18 cellular contexts compared by ENCODE assay signal in the genomic region with DNA sequence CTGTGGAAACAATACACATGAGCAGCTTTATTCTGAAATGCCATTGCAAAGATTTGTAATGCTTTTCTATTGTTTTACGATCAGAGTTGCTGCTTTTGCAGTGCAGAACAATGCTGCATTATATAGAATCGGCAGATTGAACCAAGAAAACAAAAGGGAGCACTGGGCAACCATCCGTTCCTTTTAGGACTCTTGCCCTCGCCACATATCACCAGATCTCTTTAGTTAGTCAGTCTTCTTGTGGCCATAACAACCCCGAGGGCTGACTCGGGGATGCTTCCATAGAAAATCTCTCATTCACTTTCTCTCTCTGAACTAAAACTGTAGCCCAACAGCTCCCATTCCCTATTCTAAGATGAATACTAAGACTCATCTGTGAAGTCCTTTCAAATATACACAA.
DNase-seq lines count a peak whose midpoint lies in the region; ATAC-seq and TF ChIP-seq lines count a peak whose summit lies in the region.
"Had no signal": no experiment of that assay in that cellular context is flagged by ENCODE, and none has a peak within 500 bp of the region (broad histone marks: within the 10 kb centered on the region; RNA-seq: fewer than 3 reads in every experiment).

No MANE protein-coding gene starts in this region.

- H3K27me3 ChIP-seq in PC-3 (ENCODE audit: low read length) (peaks cover 4% of the 10 kb centered on the region; the same call in 1 of the 2 replicates), neural progenitor cell (no peaks in the 10 kb centered on the region), SJCRH30 (0 out of 2 replicates have a peak, but pooled peaks cover 13% of the 10 kb centered on the region)
- H3K27me3 ChIP-seq: BLaER1 treated with 17β-estradiol and CSF1 and Interleukin-3, amounts not matched to agents 10 nM and 100 nM had no signal

- ATAC-seq in PC-3 (no peak), GM19351 (IDR thresholded peaks at IDR 0.05; ENCODE audit: unreplicated experiment) (no peak)

- intact Hi-C loops in PC-3 (cut with micrococcal nuclease): no loop called here

- H3K4me2 ChIP-seq in PC-3 (ENCODE audit: low read length) (no peak overlapping the region), neural progenitor cell (peak overlapping the region; percentile 54)
- H3K4me2 ChIP-seq: BLaER1 treated with 17β-estradiol and CSF1 and Interleukin-3, amounts not matched to agents 10 nM and 100 nM; PC-9 had no signal

- H3K4me1 ChIP-seq in PC-3 (ENCODE audit: insufficient read depth, low read length): no peaks in the 10 kb centered on the region
- peaks cover 13% of the 10 kb centered on the region for H3K4me1 ChIP-seq in neural progenitor cell
- no peaks in the 10 kb centered on the region for H3K4me1 ChIP-seq in SJCRH30
- H3K4me1 ChIP-seq: BLaER1 treated with 17β-estradiol and CSF1 and Interleukin-3, amounts not matched to agents 10 nM and 100 nM had no signal

- H3K9me2 ChIP-seq in PC-3 (replicated peaks; ENCODE audit: low read length): no peaks in the 10 kb centered on the region

- no TSS peak for BruUV-seq in PC-3 (replicated peaks; lab: Mats Ljungman, UMichigan)

- H3K4me3 Mint-ChIP-seq in neural progenitor cell: no peak overlapping the region

- no peaks in the 10 kb centered on the region for H3K9me3 Mint-ChIP-seq in neural progenitor cell

- DNase-seq in PC-3 (no peak), foreskin melanocyte (peak; percentile 62), neural progenitor cell (ENCODE audit: low spot score) (peak; percentile 50), kidney glomerular epithelial cell (lab: John Stamatoyannopoulos, UW) (no peak), SJCRH30 (no peak)
- no peak for DNase-seq in activated naive CD4-positive, alpha-beta T cell (lab: John Stamatoyannopoulos, UW)
- DNase-seq: DMS 273 treated with DMSO at 0.1 percent for 48 hours, HCEC 1CT, IMR-90, NCI-H1417, NCI-H1930, NCI-H2171, NCI-H446 treated with DMSO at 0.1 percent for 48 hours, NCI-H748 treated with DMSO at 0.1 percent for 48 hours, PC-9 had no signal

- H3K27ac Mint-ChIP-seq in neural progenitor cell: no peak overlapping the region

- H2AFZ ChIP-seq in PC-3 (ENCODE audit: low read length) (peak overlapping the region; percentile 11; the same call in 1 of the 2 replicates), neural progenitor cell (replicated peaks) (peak overlapping the region; percentile 52)
- H2AFZ ChIP-seq: PC-9 had no signal

- peaks cover 6% of the 10 kb centered on the region for H3K4me1 Mint-ChIP-seq in neural progenitor cell

- TF ChIP-seq CTCF in PC-3 (conservative IDR thresholded peaks at IDR 0.05; ENCODE audit: low read depth, low read length) (no peak), neural progenitor cell (IDR thresholded peaks at IDR 0.05) (no peak)

- H3K36me3 ChIP-seq in PC-3 (ENCODE audit: low read depth, low read length) (no peaks in the 10 kb centered on the region), neural progenitor cell (no peaks in the 10 kb centered on the region), SJCRH30 (no peaks in the 10 kb centered on the region)
- H3K36me3 ChIP-seq: BLaER1 treated with 17β-estradiol and CSF1 and Interleukin-3, amounts not matched to agents 10 nM and 100 nM had no signal

- H3K27me3 Mint-ChIP-seq in neural progenitor cell (ENCODE audit: insufficient read depth, low read depth): no peaks in the 10 kb centered on the region

- H4K20me1 ChIP-seq in PC-3 (ENCODE audit: low read length) (no peaks in the 10 kb centered on the region), neural progenitor cell (ENCODE audit: low read depth) (no peaks in the 10 kb centered on the region)
- H4K20me1 ChIP-seq: BLaER1 treated with 17β-estradiol and CSF1 and Interleukin-3, amounts not matched to agents 10 nM and 100 nM had no signal

- no peaks in the 10 kb centered on the region for H3K36me3 Mint-ChIP-seq in neural progenitor cell

- CTCF ChIA-PET in PC-3 (lab: Charles Lee): no interaction called here

- H3K79me2 ChIP-seq in PC-3 (ENCODE audit: low read length): no peaks in the 10 kb centered on the region
- no peaks in the 10 kb centered on the region for H3K79me2 ChIP-seq in neural progenitor cell (ENCODE audit: low read depth)

- H3K4me3 ChIP-seq in PC-3 (ENCODE audit: low read length) (no peak overlapping the region), neural progenitor cell (no peak overlapping the region), SJCRH30 (no peak overlapping the region)
- H3K4me3 ChIP-seq: BLaER1 treated with 17β-estradiol and CSF1 and Interleukin-3, amounts not matched to agents 10 nM and 100 nM; PC-9 had no signal

- H3K27ac ChIP-seq in PC-3 (ENCODE audit: low read length) (no peak overlapping the region), neural progenitor cell (no peak overlapping the region), temporal lobe (ENCODE audit: low read depth, low read length) (peak overlapping the region; percentile 69), SJCRH30 (no peak overlapping the region)
- H3K27ac ChIP-seq: BLaER1 treated with 17β-estradiol and CSF1 and Interleukin-3, amounts not matched to agents 10 nM and 100 nM; PC-9 had no signal

- H3K9ac ChIP-seq in PC-3 (ENCODE audit: low read length): no peak overlapping the region
- H3K9ac ChIP-seq in neural progenitor cell: no peak overlapping the region
- H3K9ac ChIP-seq: BLaER1 treated with 17β-estradiol and CSF1 and Interleukin-3, amounts not matched to agents 10 nM and 100 nM had no signal

- H3F3A ChIP-seq in PC-3 (ENCODE audit: low read length, unreplicated experiment) (no peaks in the 10 kb centered on the region), neural progenitor cell (ENCODE audit: low read depth) (no peaks in the 10 kb centered on the region)

- H3K9me3 ChIP-seq in PC-3 (ENCODE audit: low read length) (no peaks in the 10 kb centered on the region), neural progenitor cell (ENCODE audit: low read depth) (no peaks in the 10 kb centered on the region), SJCRH30 (replicated peaks) (no peaks in the 10 kb centered on the region)
- H3K9me3 ChIP-seq: BLaER1 treated with 17β-estradiol and CSF1 and Interleukin-3, amounts not matched to agents 10 nM and 100 nM had no signal

- POLR2A ChIA-PET in PC-3 (lab: Charles Lee; ENCODE audit: unreplicated experiment): no interaction called here

Comparison
In these comparisons a context has a peak if more than half of its experiments do, and no peak if none do; other contexts are left out.
1. DNase-seq: peak in foreskin melanocyte (single experiment) and neural progenitor cell (single experiment); none in PC-3 (single experiment), kidney glomerular epithelial cell (single experiment), activated naive CD4-positive, alpha-beta T cell (0 of 4) and SJCRH30 (0 of 2).